18 cellular contexts compared by ENCODE assay signal in the genomic region with DNA sequence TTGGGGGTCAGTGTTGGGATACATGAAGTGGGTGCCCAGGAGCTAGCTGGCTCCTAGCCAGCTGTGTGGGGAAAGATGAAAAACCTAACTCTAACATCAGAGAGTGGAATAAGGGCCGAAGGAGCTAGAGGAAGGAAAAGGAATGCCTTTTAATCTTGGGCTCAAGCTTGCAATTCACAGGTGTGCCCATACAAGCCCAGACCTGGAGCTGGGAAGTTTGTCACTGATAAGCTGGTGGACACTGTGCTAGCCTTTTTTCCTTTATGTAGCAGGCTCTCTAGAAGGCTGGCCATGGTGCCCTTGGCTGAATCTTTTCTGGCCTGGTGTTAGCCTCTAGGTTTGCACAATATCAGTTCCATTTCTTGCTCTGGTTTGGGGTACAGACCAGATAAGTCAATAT.
"Had no signal": no experiment of that assay in that cellular context is flagged by ENCODE, and none has a peak within 500 bp of the region (broad histone marks: within the 10 kb centered on the region; RNA-seq: fewer than 3 reads in every experiment).

No MANE protein-coding gene starts in this region.

- H3K4me3 ChIP-seq: coronary artery, gastroesophageal sphincter, pancreas, stomach, thoracic aorta, transverse colon had no signal

- H3K27me3 ChIP-seq: gastroesophageal sphincter, pancreas, stomach, transverse colon had no signal

- H3K36me3 ChIP-seq: gastroesophageal sphincter, pancreas, stomach, thoracic aorta, transverse colon had no signal

- H3K9me3 ChIP-seq: pancreas, thoracic aorta had no signal

- H3K27ac ChIP-seq: coronary artery, gastroesophageal sphincter, pancreas, stomach, thoracic aorta, transverse colon had no signal

- DNase-seq: effector CD4-positive, alpha-beta T cell; endodermal cell; immature natural killer cell; left colon; midbrain; occipital lobe; pancreas; right cardiac atrium; small intestine; stimulated activated CD4-positive, alpha-beta T cell treated with anti-CD3 and anti-CD28 coated beads, Interleukin-12 subunit alpha, Interleukin-12 subunit beta, amount 100 ng/mL, for 4 hours; stimulated activated naive CD4-positive, alpha-beta T cell; stomach; substantia nigra; transverse colon had no signal

- ATAC-seq: gastroesophageal sphincter; left colon; natural killer cell treated with Interleukin-12 subunit alpha and Interleukin-12 subunit beta and Interleukin-15 and Interleukin-18, amount 100 ng/mL, for 72 hours; pancreas; right cardiac atrium had no signal

- H3K4me1 ChIP-seq: gastroesophageal sphincter, pancreas, stomach, transverse colon had no signal
